22 cellular contexts compared by ENCODE assay signal in genomic region chr19:29737461-29738000, GRCh38. TPM values are rescaled to one million over a fixed set of nuclear protein-coding genes. Genes with fewer than 3 reads are reported as not detected.
A peak's percentile ranks its signal among the peaks of the same experiment; 100 is the strongest.
DNase-seq lines count a peak whose midpoint lies in the region; ATAC-seq, FAIRE-seq and TF ChIP-seq lines count a peak whose summit lies in the region.
"Had no signal": no experiment of that assay in that cellular context is flagged by ENCODE, and none has a peak within 500 bp of the region (broad histone marks: within the 10 kb centered on the region; RNA-seq: fewer than 3 reads in every experiment).

No MANE protein-coding gene starts in this region.

- no peak for ATAC-seq in aorta (ENCODE audit: low FRiP score)
- ATAC-seq: CD8-positive, alpha-beta T cell had no signal

- no peak overlapping the region for H3K4me3 ChIP-seq in kidney (ENCODE audit: low read length in 2 of 2)
- no peak overlapping the region for H3K4me3 ChIP-seq in aorta (ENCODE audit: low read length in 2 of 2)
- H3K4me3 ChIP-seq: BLaER1 treated with 17β-estradiol and CSF1 and Interleukin-3, amounts not matched to agents 10 nM and 100 nM had no signal

- H3K9me3 ChIP-seq in kidney (ENCODE audit: control insufficient read depth in 1 of 2, low read length in 2 of 2) (no peaks in the 10 kb centered on the region), aorta (ENCODE audit: control insufficient read depth, low read length) (no peaks in the 10 kb centered on the region)
- H3K9me3 ChIP-seq: BLaER1 treated with 17β-estradiol and CSF1 and Interleukin-3, amounts not matched to agents 10 nM and 100 nM; Caco-2 had no signal

- WGBS in aorta, 2 donors, result 82 to 83% methylated on average over 11 of the region's 11 CpGs

- H3K36me3 ChIP-seq in kidney (ENCODE audit: control insufficient read depth in 1 of 2, insufficient read depth in 2 of 2, low read length in 2 of 2), result no peaks in the 10 kb centered on the region
- H3K36me3 ChIP-seq in aorta (ENCODE audit: control insufficient read depth in 1 of 2, insufficient read depth in 2 of 2, low read length in 1 of 2), result no peaks in the 10 kb centered on the region
- H3K36me3 ChIP-seq: BLaER1 treated with 17β-estradiol and CSF1 and Interleukin-3, amounts not matched to agents 10 nM and 100 nM had no signal

- no peak for TF ChIP-seq CTCF in kidney (IDR thresholded peaks at IDR 0.05; ENCODE audit: borderline replicate concordance, extremely low read depth, insufficient read depth)

- H3K4me1 ChIP-seq in kidney (ENCODE audit: control insufficient read depth in 1 of 2, insufficient read depth in 1 of 2, low read depth in 1 of 2, low read length in 2 of 2) (no peaks in the 10 kb centered on the region), aorta (ENCODE audit: control insufficient read depth in 1 of 2, insufficient read depth in 2 of 2, low read length in 2 of 2) (no peaks in the 10 kb centered on the region)
- H3K4me1 ChIP-seq: BLaER1 treated with 17β-estradiol and CSF1 and Interleukin-3, amounts not matched to agents 10 nM and 100 nM; Caco-2 had no signal

- peak; percentile 14 for DNase-seq in kidney
- peak; percentile 42 for DNase-seq in posterior vena cava (ENCODE audit: low spot score)
- peak; percentile 12 to 60 for DNase-seq in aorta
- DNase-seq in NCI-H187 (lab: John Stamatoyannopoulos, UW), result no peak
- DNase-seq in AG08395 (ENCODE audit: low spot score), result no peak
- no peak for DNase-seq in activated effector memory CD4-positive, alpha-beta T cell treated with Interleukin-2 at 50 U/mL for 16 hours
- DNase-seq: 8988T; ACHN; AML-193; Caco-2; Calu3; CD4-positive, alpha-beta T cell; CD8-positive, alpha-beta T cell; DMS79 treated with DMSO at 0.1 percent for 48 hours; GF-D8 had no signal

- no peaks in the 10 kb centered on the region for H3K27me3 ChIP-seq in aorta (ENCODE audit: control insufficient read depth in 1 of 2, insufficient read depth in 2 of 2, low read length in 1 of 2)
- H3K27me3 ChIP-seq: BLaER1 treated with 17β-estradiol and CSF1 and Interleukin-3, amounts not matched to agents 10 nM and 100 nM had no signal

- H3K9ac ChIP-seq in kidney (ENCODE audit: low read length in 2 of 2), result no peak overlapping the region
- H3K9ac ChIP-seq: BLaER1 treated with 17β-estradiol and CSF1 and Interleukin-3, amounts not matched to agents 10 nM and 100 nM had no signal

- intact Hi-C loops in kidney (cut with DNase I), result no loop called here
- intact Hi-C loops in posterior vena cava (cut with DNase I), result no loop called here
- intact Hi-C loops in aorta (cut with DNase I), result no loop called here

- H3K27ac ChIP-seq in kidney (ENCODE audit: low read depth in 2 of 2, low read length in 2 of 2) (no peak overlapping the region), aorta (ENCODE audit: low read depth in 1 of 2, low read length in 2 of 2) (no peak overlapping the region)
- H3K27ac ChIP-seq: BLaER1 treated with 17β-estradiol and CSF1 and Interleukin-3, amounts not matched to agents 10 nM and 100 nM; C4-2B had no signal

- no peak for FAIRE-seq in kidney (lab: Jason Lieb, UNC)
- FAIRE-seq: A204.1, D721Med, G401.6, GM12891, GM19239 had no signal

RNA-seq across cellular contexts. Expression of gene C19orf12, which starts 22.5 kb away (rescaled TPM):
- total RNA-seq in kidney, result 21.2 TPM
- polyA plus RNA-seq in kidney (ENCODE audit: insufficient read depth, low read depth, low replicate concordance), result 27.1 TPM
- 10 to 100 TPM; 26.7 to 29.8 TPM for total RNA-seq in posterior vena cava
- 10 to 100 TPM; 26.4 to 32.8 TPM for total RNA-seq in aorta
- 10 to 100 TPM; 14.3 to 19.5 TPM for polyA plus RNA-seq in aorta

Comparison
In these comparisons a context has a peak if more than half of its experiments do, and no peak if none do; other contexts are left out.
1. DNase-seq: peak in kidney (single experiment), posterior vena cava (single experiment) and aorta (2 of 2); none in NCI-H187 (0 of 2), AG08395 (single experiment) and activated effector memory CD4-positive, alpha-beta T cell treated with Interleukin-2 at 50 U/mL for 16 hours (single experiment).